In genomic region chr7:133491846-133492652, GRCh38 we compare ENCODE assay signal across 1 cellular context.
TF ChIP-seq lines count a peak whose summit lies in the region.

No MANE protein-coding gene starts in this region.

TF ChIP-seq in HEK293, 187 proteins besides CTCF, POLR2A, EP300 and RAD21 (continued from another document and continues in another):
- peak; percentile 100 for TF ChIP-seq TSHZ1 (tag by site-specific recombination; IDR thresholded peaks at IDR 0.05; ENCODE audit: borderline replicate concordance)
- TF ChIP-seq ZNF623 (tag by site-specific recombination; IDR thresholded peaks at IDR 0.05): peak; percentile 27
- TF ChIP-seq OVOL3 (tag by site-specific recombination; IDR thresholded peaks at IDR 0.05): peak; percentile 100
- peak; percentile 86 for TF ChIP-seq TRIM28 (IDR thresholded peaks at IDR 0.05; ENCODE audit: borderline replicate concordance, low read length)
- TF ChIP-seq ZNF302 (tag by site-specific recombination; IDR thresholded peaks at IDR 0.05; ENCODE audit: low read depth): 0 out of 2 replicates have a peak, but pooled peaks have one; percentile 26
- no peak for TF ChIP-seq ZNF704 (tag by site-specific recombination; IDR thresholded peaks at IDR 0.05)
- TF ChIP-seq ZNF354C (tag by site-specific recombination; IDR thresholded peaks at IDR 0.05; ENCODE audit: borderline replicate concordance, low read depth): peak; percentile 37; the same call in 1 of the 2 replicates
- no peak for TF ChIP-seq ZNF571 (tag by site-specific recombination; IDR thresholded peaks at IDR 0.05)
- no peak for TF ChIP-seq ZNF768 (tag by site-specific recombination; IDR thresholded peaks at IDR 0.05)
- TF ChIP-seq ZNF843 (tag by site-specific recombination; IDR thresholded peaks at IDR 0.05): peak; percentile 100
- TF ChIP-seq ZNF266 (tag by site-specific recombination; IDR thresholded peaks at IDR 0.05; ENCODE audit: low read depth): 0 out of 2 replicates have a peak, but pooled peaks have one; percentile 12
- peak; percentile 97 for TF ChIP-seq KLF16 (tag by site-specific recombination; IDR thresholded peaks at IDR 0.05)
- peak; percentile 98 for TF ChIP-seq PRDM6 (tag by site-specific recombination; IDR thresholded peaks at IDR 0.05)
- TF ChIP-seq ZNF639 (tag by site-specific recombination; IDR thresholded peaks at IDR 0.05): peak; percentile 100
- peak; percentile 64; the same call in 1 of the 2 replicates for TF ChIP-seq ZNF184 (tag by site-specific recombination; IDR thresholded peaks at IDR 0.05)
- peak; percentile 77 for TF ChIP-seq ZNF239 (tag by site-specific recombination; IDR thresholded peaks at IDR 0.05)
- TF ChIP-seq ZNF664 (tag by site-specific recombination; IDR thresholded peaks at IDR 0.05): peak; percentile 80
- no peak for TF ChIP-seq ZNF274 (IDR thresholded peaks at IDR 0.05; ENCODE audit: low read length)
- no peak for TF ChIP-seq ZNF274 (tag by site-specific recombination; IDR thresholded peaks at IDR 0.05; ENCODE audit: borderline replicate concordance)
- no peak for TF ChIP-seq ZNF121 (tag by site-specific recombination; IDR thresholded peaks at IDR 0.05)
- peak; percentile 99 for TF ChIP-seq ATF2 (tag by site-specific recombination; IDR thresholded peaks at IDR 0.05; ENCODE audit: low read depth)
- TF ChIP-seq ZNF19 (tag by site-specific recombination; IDR thresholded peaks at IDR 0.05; ENCODE audit: low read depth): peak; percentile 98
- peak; percentile 78; the same call in 1 of the 2 replicates for TF ChIP-seq ZBTB7A (tag by site-specific recombination; IDR thresholded peaks at IDR 0.05; ENCODE audit: low read depth)
- peak; percentile 60; the same call in 1 of the 2 replicates for TF ChIP-seq ZNF513 (tag by site-specific recombination; IDR thresholded peaks at IDR 0.05)
- TF ChIP-seq ZNF18 (tag by site-specific recombination; IDR thresholded peaks at IDR 0.05): peak; percentile 96
- TF ChIP-seq ZNF350 (tag by site-specific recombination; IDR thresholded peaks at IDR 0.05): no peak
- TF ChIP-seq ZSCAN4 (tag by site-specific recombination; IDR thresholded peaks at IDR 0.05): peak; percentile 76; the same call in 1 of the 2 replicates
- TF ChIP-seq GLIS1 (tag by site-specific recombination; IDR thresholded peaks at IDR 0.05): peak; percentile 94
- TF ChIP-seq ZNF24 (tag by site-specific recombination; IDR thresholded peaks at IDR 0.05): peak; percentile 98
- peak; percentile 96 for TF ChIP-seq GFI1B (tag by site-specific recombination; IDR thresholded peaks at IDR 0.05)
- TF ChIP-seq HIC1 (tag by site-specific recombination; IDR thresholded peaks at IDR 0.05): peak; percentile 99
- TF ChIP-seq KLF7 (tag by site-specific recombination; IDR thresholded peaks at IDR 0.05; ENCODE audit: borderline replicate concordance): peak; percentile 95
- TF ChIP-seq IKZF3 (tag by site-specific recombination; IDR thresholded peaks at IDR 0.05): peak; percentile 94
- TF ChIP-seq ZNF362 (tag by site-specific recombination; IDR thresholded peaks at IDR 0.05): peak; percentile 95
- no peak for TF ChIP-seq GLI4 (tag by site-specific recombination; IDR thresholded peaks at IDR 0.05)
- no peak for TF ChIP-seq ZBTB48 (tag by site-specific recombination; IDR thresholded peaks at IDR 0.05)
- no peak for TF ChIP-seq ZNF214 (tag by site-specific recombination; IDR thresholded peaks at IDR 0.05; ENCODE audit: borderline replicate concordance)
- peak; percentile 99 for TF ChIP-seq SP7 (tag by site-specific recombination; IDR thresholded peaks at IDR 0.05)
- peak; percentile 91 for TF ChIP-seq ZNF10 (tag by site-specific recombination; IDR thresholded peaks at IDR 0.05)
- peak; percentile 100 for TF ChIP-seq GLI2 (tag by site-specific recombination; IDR thresholded peaks at IDR 0.05; ENCODE audit: borderline replicate concordance, low read depth)
- TF ChIP-seq SCRT1 (tag by site-specific recombination; IDR thresholded peaks at IDR 0.05; ENCODE audit: borderline replicate concordance): peak; percentile 90
- peak; percentile 98 for TF ChIP-seq INSM2 (tag by site-specific recombination; IDR thresholded peaks at IDR 0.05)
- TF ChIP-seq ZEB2 (tag by site-specific recombination; IDR thresholded peaks at IDR 0.05): peak; percentile 99
